1 cellular context compared by ENCODE assay signal in genomic region chr11:109041876-109042275, GRCh38.
TF ChIP-seq lines count a peak whose summit lies in the region.

No MANE protein-coding gene starts in this region.

TF ChIP-seq in IMR-90, 13 proteins besides CTCF, POLR2A, EP300 and RAD21:
- TF ChIP-seq SMC3 (IDR thresholded peaks at IDR 0.05; ENCODE audit: low read depth, low read length): no peak
- TF ChIP-seq MAZ (IDR thresholded peaks at IDR 0.05; ENCODE audit: borderline replicate concordance, low read depth, low read length): no peak
- no peak for TF ChIP-seq BHLHE40 (IDR thresholded peaks at IDR 0.05; ENCODE audit: low read depth, low read length)
- TF ChIP-seq USF2 (IDR thresholded peaks at IDR 0.05; ENCODE audit: low read depth, low read length): no peak
- TF ChIP-seq CEBPB (IDR thresholded peaks at IDR 0.05; ENCODE audit: low read depth, low read length): no peak
- TF ChIP-seq CHD1 (IDR thresholded peaks at IDR 0.05; ENCODE audit: low read depth, low read length): no peak
- TF ChIP-seq MXI1 (IDR thresholded peaks at IDR 0.05; ENCODE audit: borderline replicate concordance, low read depth, low read length): no peak
- no peak for TF ChIP-seq FOS (IDR thresholded peaks at IDR 0.05; ENCODE audit: low read depth, low read length)
- no peak for TF ChIP-seq RFX5 (IDR thresholded peaks at IDR 0.05; ENCODE audit: low read depth, low read length)
